Comparison of ENCODE assay signal across 1 cellular context in genomic region chr5:116563909-116564308, GRCh38.
TF ChIP-seq lines count a peak whose summit lies in the region.

No MANE protein-coding gene starts in this region.

TF ChIP-seq in HEK293, 187 proteins besides CTCF, POLR2A, EP300 and RAD21 (continued from another document):
- no peak for TF ChIP-seq MYNN (tag by site-specific recombination; IDR thresholded peaks at IDR 0.05; ENCODE audit: borderline replicate concordance)
TF ChIP-seq in HEK293: peak in this region for 6.
